8 cellular contexts compared by ENCODE assay signal in the genomic region with DNA sequence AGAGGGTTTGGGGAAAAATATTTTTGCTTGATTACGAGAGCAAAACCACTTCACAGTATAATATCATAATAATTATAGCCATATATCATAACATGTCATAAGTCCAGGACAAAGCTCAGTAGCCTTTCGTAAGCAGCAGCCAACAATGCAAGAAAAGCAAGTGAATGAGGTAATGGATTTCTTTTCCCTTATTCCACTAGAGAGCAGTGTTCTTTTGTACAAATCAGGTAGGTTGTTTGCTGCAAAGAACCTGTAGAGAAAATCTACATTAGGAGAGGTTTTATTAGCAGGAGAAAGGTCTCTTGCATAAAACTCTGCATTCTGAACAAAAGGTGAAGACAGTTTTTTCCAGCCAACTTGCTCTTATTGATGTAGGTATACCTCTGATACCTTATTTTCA.
A peak's percentile ranks its signal among the peaks of the same experiment; 100 is the strongest.
DNase-seq lines count a peak whose midpoint lies in the region; ATAC-seq, FAIRE-seq and TF ChIP-seq lines count a peak whose summit lies in the region.

No MANE protein-coding gene starts in this region.

- POLR2A ChIA-PET in A673 (lab: Charles Lee; ENCODE audit: low non-redundant PET), result no interaction called here

- no peaks in the 10 kb centered on the region for H3K27me3 ChIP-seq in A673 (replicated peaks; ENCODE audit: insufficient read depth, low read depth, low read length, poor library complexity)

- no peaks in the 10 kb centered on the region for H3K4me1 ChIP-seq in A673 (ENCODE audit: insufficient read depth, low read length, poor library complexity, severe bottlenecking)
- H3K4me1 ChIP-seq in kidney (ENCODE audit: control insufficient read depth in 1 of 2, insufficient read depth in 1 of 2, low read depth in 1 of 2, low read length in 2 of 2), result no peaks in the 10 kb centered on the region

- DNase-seq in A673 (ENCODE audit: low spot score) (peak; percentile 44), HT-29 (ENCODE audit: low spot score) (peak; percentile 16), SK-N-DZ (ENCODE audit: low spot score) (peak; percentile 54), kidney (no peak), coronary artery (ENCODE audit: low spot score) (no peak), posterior cingulate gyrus (no peak), GM13976 (ENCODE audit: low spot score) (no peak)

- in situ Hi-C loops in GM13976 (cut with MboI; ENCODE audit: low sequenced_read_pairs, unreplicated experiment), result no loop called here

- CTCF ChIA-PET in A673 (lab: Charles Lee), result no interaction called here

- no peak overlapping the region for H3K9ac ChIP-seq in kidney (ENCODE audit: low read length in 2 of 2)

- ATAC-seq in HG03565 (IDR thresholded peaks at IDR 0.05; ENCODE audit: unreplicated experiment), result no peak

- H3K36me3 ChIP-seq in A673 (ENCODE audit: insufficient read depth, low read length, poor library complexity, severe bottlenecking) (no peaks in the 10 kb centered on the region), kidney (ENCODE audit: control insufficient read depth in 1 of 2, insufficient read depth in 2 of 2, low read length in 2 of 2) (no peaks in the 10 kb centered on the region)

- TF ChIP-seq CTCF in A673 (conservative IDR thresholded peaks at IDR 0.05; ENCODE audit: low read depth, low read length) (peak; percentile 50; the same call in 1 of the 2 replicates), kidney (IDR thresholded peaks at IDR 0.05; ENCODE audit: borderline replicate concordance, extremely low read depth, insufficient read depth) (peak; percentile 35), coronary artery (IDR thresholded peaks at IDR 0.05) (no peak), GM13976 (IDR thresholded peaks at IDR 0.05; ENCODE audit: borderline replicate concordance, control extremely low read depth, extremely low read depth, insufficient read depth, missing control alignments) (no peak)

- FAIRE-seq in kidney (lab: Jason Lieb, UNC), result no peak

- BruUV-seq in A673 (replicated peaks; lab: Mats Ljungman, UMichigan), result no TSS peak

- intact Hi-C loops in A673 (cut with micrococcal nuclease; ENCODE audit: unreplicated experiment), result no loop called here
- intact Hi-C loops in kidney (cut with DNase I), result no loop called here
- intact Hi-C loops in posterior cingulate gyrus (cut with DNase I), result no loop called here

- H3K27ac ChIP-seq in A673 (ENCODE audit: low read depth, low read length, poor library complexity, severe bottlenecking) (no peak overlapping the region), kidney (ENCODE audit: low read depth in 2 of 2, low read length in 2 of 2) (no peak overlapping the region), coronary artery (no peak overlapping the region)

- no peaks in the 10 kb centered on the region for H3K9me3 ChIP-seq in A673 (ENCODE audit: low read depth, low read length, poor library complexity, severe bottlenecking)
- no peaks in the 10 kb centered on the region for H3K9me3 ChIP-seq in kidney (ENCODE audit: control insufficient read depth in 1 of 2, low read length in 2 of 2)

- H3K4me3 ChIP-seq in A673 (ENCODE audit: low read depth, low read length, poor library complexity, severe bottlenecking), result no peak overlapping the region
- H3K4me3 ChIP-seq in kidney (ENCODE audit: low read length in 2 of 2), result no peak overlapping the region
- H3K4me3 ChIP-seq in coronary artery, result no peak overlapping the region

Comparison
In these comparisons a context has a peak if more than half of its experiments do, and no peak if none do; other contexts are left out.
1. DNase-seq: peak in A673 (single experiment), HT-29 (single experiment) and SK-N-DZ (single experiment); none in kidney (single experiment), coronary artery (single experiment), posterior cingulate gyrus (0 of 10) and GM13976 (single experiment).
2. CTCF ChIP-seq: peak in A673 (single experiment) and kidney (single experiment); none in coronary artery (single experiment) and GM13976 (single experiment).